ENCODE assay signal across 18 cellular contexts in the genomic region with DNA sequence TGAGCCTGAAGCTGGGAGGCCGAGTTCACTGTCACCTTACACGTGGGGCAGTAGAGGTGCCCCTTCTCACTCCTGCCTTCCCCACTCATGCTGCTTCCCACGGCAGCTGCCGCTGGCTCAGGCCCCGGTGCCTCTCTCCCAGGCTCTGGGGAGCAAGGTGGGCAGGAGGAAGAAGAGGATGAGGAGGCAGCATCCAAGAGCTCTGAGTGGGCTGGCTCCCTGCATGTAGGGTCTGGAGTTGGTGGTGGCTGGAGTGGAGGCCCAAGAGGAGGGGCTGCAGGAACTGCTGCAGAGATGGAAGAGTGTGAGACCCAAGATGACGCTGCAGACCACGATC. TPM values are rescaled to one million over a fixed set of nuclear protein-coding genes. Genes with fewer than 3 reads are reported as not detected.
A peak's percentile ranks its signal among the peaks of the same experiment; 100 is the strongest.
DNase-seq lines count a peak whose midpoint lies in the region; ATAC-seq, FAIRE-seq and TF ChIP-seq lines count a peak whose summit lies in the region.
"Had no signal": no experiment of that assay in that cellular context is flagged by ENCODE, and none has a peak within 500 bp of the region (broad histone marks: within the 10 kb centered on the region; RNA-seq: fewer than 3 reads in every experiment).

No MANE protein-coding gene starts in this region.

- H2AFZ ChIP-seq in HepG2 (ENCODE audit: low read length) (peak overlapping the region; percentile 92), PC-3 (ENCODE audit: low read length) (no peak overlapping the region)

- H3K36me3 ChIP-seq in HepG2 (replicated peaks in 1 of 2; ENCODE audit: control insufficient read depth in 1 of 2, insufficient read depth in 2 of 2, low read length in 2 of 2) (peaks cover 2 to 6% of the 10 kb centered on the region in 2 experiments; a peak in 4 of 5 replicates), right lobe of liver (no peaks in the 10 kb centered on the region), PC-3 (ENCODE audit: low read depth, low read length) (no peaks in the 10 kb centered on the region)

- H3K27ac ChIP-seq in HepG2 (ENCODE audit: extremely low read length, insufficient read depth, low read length): no peak overlapping the region
- no peak overlapping the region for H3K27ac ChIP-seq in right lobe of liver
- H3K27ac ChIP-seq in PC-3 (ENCODE audit: low read length): no peak overlapping the region
- H3K27ac ChIP-seq: A549, BLaER1 had no signal

- no peaks in the 10 kb centered on the region for H3K27me3 ChIP-seq in HepG2 (ENCODE audit: control insufficient read depth in 1 of 2, insufficient read depth in 2 of 2, low read length in 2 of 2)
- H3K27me3 ChIP-seq in right lobe of liver: no peaks in the 10 kb centered on the region
- no peaks in the 10 kb centered on the region for H3K27me3 ChIP-seq in PC-3 (ENCODE audit: low read length)
- H3K27me3 ChIP-seq: BLaER1 had no signal

- peaks cover 5% of the 10 kb centered on the region for H3K36me3 Mint-ChIP-seq in nephron (ENCODE audit: low read depth)

- TF ChIP-seq RAD21 in HepG2 (CRISPR knock-in tag; IDR thresholded peaks at IDR 0.05): no peak

- CTCF ChIA-PET in HepG2 (lab: Yijun Ruan, JAX; ENCODE audit: low intra/inter-chr PET ratio, low total read pairs) (interaction anchor here (1.1 to 2.5 kb wide), 4 partner anchors 13 to 88 kb away, joined by 3 to 26 read pairs (median 6); no protein-coding TSS in a partner anchor), PC-3 (lab: Charles Lee) (no interaction called here)

- no peaks in the 10 kb centered on the region for H3K9me3 Mint-ChIP-seq in nephron
- H3K9me3 Mint-ChIP-seq: CD4-positive, alpha-beta memory T cell; GM23338 had no signal

- no peaks in the 10 kb centered on the region for H4K20me1 ChIP-seq in HepG2 (ENCODE audit: insufficient read depth, low read length)
- no peaks in the 10 kb centered on the region for H4K20me1 ChIP-seq in PC-3 (ENCODE audit: low read length)
- H4K20me1 ChIP-seq: BLaER1 had no signal

- TF ChIP-seq EP300 in HepG2 (IDR thresholded peaks at IDR 0.05; ENCODE audit: low read depth in 2 of 2, low read length in 2 of 2): no peak
- peak; percentile 5; the same call in 1 of the 2 replicates for TF ChIP-seq EP300 in HepG2 (CRISPR knock-in tag; IDR thresholded peaks at IDR 0.05; ENCODE audit: borderline replicate concordance)

- no peak; the same call in 1 of the 2 replicates for TF ChIP-seq CTCF in HepG2 (CRISPR knock-in tag; IDR thresholded peaks at IDR 0.05)
- TF ChIP-seq CTCF in right lobe of liver (IDR thresholded peaks at IDR 0.05): no peak
- 0 out of 2 replicates have a peak, but pooled peaks have one; percentile 19 for TF ChIP-seq CTCF in PC-3 (conservative IDR thresholded peaks at IDR 0.05; ENCODE audit: low read depth, low read length)
- no peak for TF ChIP-seq CTCF in nephron (IDR thresholded peaks at IDR 0.05; ENCODE audit: unreplicated experiment in 3 of 3)

- no TSS peak for BruUV-seq in HepG2 (replicated peaks; lab: Mats Ljungman, UMichigan)
- no TSS peak for BruUV-seq in PC-3 (replicated peaks; lab: Mats Ljungman, UMichigan)

- ATAC-seq in HepG2: peak; percentile 14
- ATAC-seq in right lobe of liver: no peak
- no peak for ATAC-seq in PC-3

- H3K27ac Mint-ChIP-seq in nephron: peak overlapping the region; percentile 16 to 76 (median 38)
- H3K27ac Mint-ChIP-seq: CD4-positive, alpha-beta memory T cell had no signal

- in situ Hi-C loops in HepG2 (cut with HindIII; ENCODE audit: extremely low pct_ligation_motif_present, low pct_unique_long_range_greater_than_20kb): loop anchor here (5.0 kb wide), 1 partner anchor 84 kb away; the partner anchor contains the start of gene DHX58

- H3K9me2 ChIP-seq in PC-3 (replicated peaks; ENCODE audit: low read length): no peaks in the 10 kb centered on the region
- H3K9me2 ChIP-seq: SK-N-SH had no signal

- H3K79me2 ChIP-seq in HepG2 (ENCODE audit: insufficient read depth, low read length): no peaks in the 10 kb centered on the region
- H3K79me2 ChIP-seq in PC-3 (ENCODE audit: low read length): no peaks in the 10 kb centered on the region

- no peaks in the 10 kb centered on the region for H3F3A ChIP-seq in PC-3 (ENCODE audit: low read length, unreplicated experiment)

- DNase-seq in HepG2 (ENCODE audit: low spot score) (no peak), right lobe of liver (no peak), PC-3 (no peak), germinal center (ENCODE audit: low spot score) (no peak), NCI-H146 treated with DMSO at 0.1 percent for 48 hours (lab: John Stamatoyannopoulos, UW; ENCODE audit: unreplicated experiment) (no peak), HTR-8/SVneo (ENCODE audit: insufficient read length, low spot score) (no peak)
- DNase-seq in effector CD8-positive, alpha-beta T cell (lab: John Stamatoyannopoulos, UW): no peak
- DNase-seq: CD4-positive, alpha-beta memory T cell; KG1; NCI-H1417; NCI-H2029; NCI-H345; SK-N-SH had no signal

- FAIRE-seq in HepG2 (lab: Jason Lieb, UNC) (no peak), HTR-8/SVneo (lab: Jason Lieb, UNC) (no peak)
- FAIRE-seq: A549, GM12891 had no signal

- H3K4me3 Mint-ChIP-seq in nephron: no peak overlapping the region
- H3K4me3 Mint-ChIP-seq: CD4-positive, alpha-beta memory T cell had no signal

- H3K4me1 ChIP-seq in HepG2 (ENCODE audit: insufficient read depth, low read length) (peaks cover 55% of the 10 kb centered on the region), right lobe of liver (peaks cover 3 to 23% (median 11%) of the 10 kb centered on the region in 4 donors), PC-3 (ENCODE audit: insufficient read depth, low read length) (peaks cover 12% of the 10 kb centered on the region; the same call in 1 of the 2 replicates)

- H3K9me3 ChIP-seq in HepG2 (ENCODE audit: low read length) (no peaks in the 10 kb centered on the region), right lobe of liver (no peaks in the 10 kb centered on the region), PC-3 (ENCODE audit: low read length) (no peaks in the 10 kb centered on the region)
- H3K9me3 ChIP-seq: A549, BLaER1, SK-N-SH had no signal

- POLR2A ChIA-PET in HepG2 (lab: Yijun Ruan, JAX): interaction anchor here (0.9 to 2.9 kb wide), 14 partner anchors 8 to 92 kb away, joined by 3 to 37 read pairs (median 4); partner anchors contain the start of genes CNP, DHX58, DNAJC7 and KAT2A
- POLR2A ChIA-PET in PC-3 (lab: Charles Lee; ENCODE audit: unreplicated experiment): no interaction called here

- intact Hi-C loops in HepG2 (cut with micrococcal nuclease; ENCODE audit: unreplicated experiment): loop anchor here (1.0 kb wide), 1 partner anchor 65 kb away; no protein-coding TSS in a partner anchor
- intact Hi-C loops in right lobe of liver (cut with DNase I): loop anchor here (5.0 to 10.0 kb wide), 2 partner anchors 64 to 89 kb away; partner anchors contain the start of gene CNP (in 2 of the 2)
- intact Hi-C loops in PC-3 (cut with micrococcal nuclease): no loop called here

- peak overlapping the region; percentile 91 for H3K4me2 ChIP-seq in HepG2 (ENCODE audit: low read depth, low read length)
- H3K4me2 ChIP-seq in PC-3 (ENCODE audit: low read length): no peak overlapping the region
- H3K4me2 ChIP-seq: A549, BLaER1, SK-N-SH had no signal

- TF ChIP-seq POLR2A in HepG2 (IDR thresholded peaks at IDR 0.05; ENCODE audit: insufficient read depth in 1 of 2, low read depth in 2 of 2, low read length in 2 of 2): no peak
- TF ChIP-seq POLR2A in right lobe of liver (IDR thresholded peaks at IDR 0.05): no peak

- H3K27me3 Mint-ChIP-seq in nephron (ENCODE audit: low read depth): no peaks in the 10 kb centered on the region

- WGBS in HepG2 (ENCODE audit: low lambda C conversion rate): 43% methylated on average over 7 of the region's 7 CpGs
- WGBS in right lobe of liver (ENCODE audit: insufficient coverage, low coverage, low lambda C conversion rate, missing lambda C conversion rate): no CpG with 5 or more reads among the region's 7 CpGs

- no peak overlapping the region for H3K9ac ChIP-seq in HepG2 (ENCODE audit: insufficient read depth, low read depth, low read length)
- H3K9ac ChIP-seq in PC-3 (ENCODE audit: low read length): no peak overlapping the region
- H3K9ac ChIP-seq: SK-N-SH had no signal

- H3K4me3 ChIP-seq in HepG2 (replicated peaks in 1 of 3; ENCODE audit: insufficient read depth in 1 of 3, low read depth in 2 of 3, low read length in 3 of 3): peak overlapping the region in 1 of 3 experiments; percentile 63; a peak in 2 of 6 replicates
- no peak overlapping the region for H3K4me3 ChIP-seq in right lobe of liver
- H3K4me3 ChIP-seq in PC-3 (ENCODE audit: low read length): no peak overlapping the region
- H3K4me3 ChIP-seq: A549, BLaER1, GM23338 had no signal

- peaks cover 43% of the 10 kb centered on the region for H3K4me1 Mint-ChIP-seq in nephron

RNA-seq across cellular contexts. Expression of gene NKIRAS2, which starts 8.9 kb away (rescaled TPM):
- total RNA-seq in HepG2 (2016; rRNA removed; fragmentation: Illumina TruSeq; extraction: Trizol) (26.8 and 27.9 TPM in 2 replicates), right lobe of liver (10 to 100 TPM; 11.1 to 27.0 (median 12.3) TPM), PC-3 (2014; rRNA removed) (39.4 and 46.6 TPM in 2 replicates)
- 17.3 and 18.4 TPM in 2 replicates for total RNA-seq in HepG2 (2016; cell fraction: cytosol; rRNA removed; fragmentation: Illumina TruSeq; extraction: Trizol; ENCODE audit: low read depth)
- total RNA-seq in HepG2 (2016; cell fraction: insoluble cytoplasmic fraction; rRNA removed; fragmentation: Illumina TruSeq; extraction: Trizol): 21.1 and 25.4 TPM in 2 replicates
- total RNA-seq in HepG2 (2016; cell fraction: membrane; rRNA removed; fragmentation: Illumina TruSeq; extraction: Trizol): 36.4 and 39.9 TPM in 2 replicates
- 13.2 and 14.4 TPM in 2 replicates for total RNA-seq in HepG2 (2016; cell fraction: nucleus; rRNA removed; fragmentation: Illumina TruSeq; extraction: Trizol)
- 42.0 and 48.5 TPM in 2 replicates for polyA plus RNA-seq in HepG2 (2011; rRNA removed)
- polyA plus RNA-seq in HepG2 (2011; cell fraction: cytosol; rRNA removed): 38.1 and 38.8 TPM in 2 replicates
- polyA plus RNA-seq in HepG2 (2011; cell fraction: nucleus; rRNA removed): 36.5 and 41.2 TPM in 2 replicates
- 23.6 and 24.0 TPM in 2 replicates for polyA plus RNA-seq in HepG2 (2012)
- polyA plus RNA-seq in HepG2 (2016; cell fraction: cytosol; fragmentation: Illumina TruSeq; extraction: Trizol; ENCODE audit: low read depth): 15.6 and 18.2 TPM in 2 replicates
- 26.9 and 33.5 TPM in 2 replicates for polyA plus RNA-seq in HepG2 (2016; cell fraction: insoluble cytoplasmic fraction; fragmentation: Illumina TruSeq; extraction: Trizol; ENCODE audit: low read depth)
- polyA plus RNA-seq in HepG2 (2016; cell fraction: membrane; fragmentation: Illumina TruSeq; extraction: Trizol; ENCODE audit: low read depth): 35.0 and 37.3 TPM in 2 replicates
- polyA plus RNA-seq in HepG2 (2016; cell fraction: nucleus; fragmentation: Illumina TruSeq; extraction: Trizol; ENCODE audit: insufficient read depth, low read depth): 29.9 and 31.9 TPM in 2 replicates
- 47.3 TPM in 2 replicates for polyA minus RNA-seq in HepG2 (2011; rRNA and poly(A)+ RNA removed; ENCODE audit: low replicate concordance)
- polyA minus RNA-seq in HepG2 (2011; cell fraction: cytosol; rRNA and poly(A)+ RNA removed): 15.6 and 18.5 TPM in 2 replicates
- 15.3 and 17.8 TPM in 2 replicates for polyA minus RNA-seq in HepG2 (2011; cell fraction: nucleus; rRNA and poly(A)+ RNA removed)

RNA-seq across cellular contexts. Expression of gene DNAJC7, which starts 11.5 kb away (rescaled TPM):
- total RNA-seq in HepG2 (2016; rRNA removed; fragmentation: Illumina TruSeq; extraction: Trizol) (132 and 179 TPM in 2 replicates), right lobe of liver (10 to 100 TPM; 32.7 to 40.3 (median 35.2) TPM), PC-3 (2014; rRNA removed) (60.1 and 76.3 TPM in 2 replicates)
- total RNA-seq in HepG2 (2016; cell fraction: cytosol; rRNA removed; fragmentation: Illumina TruSeq; extraction: Trizol; ENCODE audit: low read depth): 46.7 and 51.0 TPM in 2 replicates
- 140 and 190 TPM in 2 replicates for total RNA-seq in HepG2 (2016; cell fraction: insoluble cytoplasmic fraction; rRNA removed; fragmentation: Illumina TruSeq; extraction: Trizol)
- total RNA-seq in HepG2 (2016; cell fraction: membrane; rRNA removed; fragmentation: Illumina TruSeq; extraction: Trizol): 65.8 and 75.9 TPM in 2 replicates
- 79.3 and 85.4 TPM in 2 replicates for total RNA-seq in HepG2 (2016; cell fraction: nucleus; rRNA removed; fragmentation: Illumina TruSeq; extraction: Trizol)
- polyA plus RNA-seq in HepG2 (2011; rRNA removed): 47.7 and 54.7 TPM in 2 replicates
- polyA plus RNA-seq in HepG2 (2011; cell fraction: cytosol; rRNA removed): 23.0 and 30.1 TPM in 2 replicates
- 24.7 and 29.9 TPM in 2 replicates for polyA plus RNA-seq in HepG2 (2011; cell fraction: nucleus; rRNA removed)
- 75.2 and 76.1 TPM in 2 replicates for polyA plus RNA-seq in HepG2 (2012)
- 45.0 and 48.2 TPM in 2 replicates for polyA plus RNA-seq in HepG2 (2016; cell fraction: cytosol; fragmentation: Illumina TruSeq; extraction: Trizol; ENCODE audit: low read depth)
- polyA plus RNA-seq in HepG2 (2016; cell fraction: insoluble cytoplasmic fraction; fragmentation: Illumina TruSeq; extraction: Trizol; ENCODE audit: low read depth): 221 and 228 TPM in 2 replicates
- polyA plus RNA-seq in HepG2 (2016; cell fraction: membrane; fragmentation: Illumina TruSeq; extraction: Trizol; ENCODE audit: low read depth): 64.6 and 70.7 TPM in 2 replicates
- polyA plus RNA-seq in HepG2 (2016; cell fraction: nucleus; fragmentation: Illumina TruSeq; extraction: Trizol; ENCODE audit: insufficient read depth, low read depth): 97.9 and 98.9 TPM in 2 replicates
- 61.1 and 62.3 TPM in 2 replicates for polyA minus RNA-seq in HepG2 (2011; rRNA and poly(A)+ RNA removed; ENCODE audit: low replicate concordance)
- 44.7 and 52.7 TPM in 2 replicates for polyA minus RNA-seq in HepG2 (2011; cell fraction: cytosol; rRNA and poly(A)+ RNA removed)
- 116 and 129 TPM in 2 replicates for polyA minus RNA-seq in HepG2 (2011; cell fraction: nucleus; rRNA and poly(A)+ RNA removed)

RNA-seq across cellular contexts. Expression of gene C17orf113, which starts 21.6 kb away (rescaled TPM):
- total RNA-seq in HepG2 (2016; rRNA removed; fragmentation: Illumina TruSeq; extraction: Trizol): 0.83 and 1.1 TPM in 2 replicates
- total RNA-seq in HepG2 (2016; cell fraction: cytosol; rRNA removed; fragmentation: Illumina TruSeq; extraction: Trizol; ENCODE audit: low read depth): 0.09 and 0.10 TPM in 2 replicates
- 0.67 and 0.91 TPM in 2 replicates for total RNA-seq in HepG2 (2016; cell fraction: insoluble cytoplasmic fraction; rRNA removed; fragmentation: Illumina TruSeq; extraction: Trizol)
- 0.28 and 0.34 TPM in 2 replicates for total RNA-seq in HepG2 (2016; cell fraction: membrane; rRNA removed; fragmentation: Illumina TruSeq; extraction: Trizol)
- 0.81 TPM in 2 replicates for total RNA-seq in HepG2 (2016; cell fraction: nucleus; rRNA removed; fragmentation: Illumina TruSeq; extraction: Trizol)
- 0.87 and 1.4 TPM in 2 replicates for polyA plus RNA-seq in HepG2 (2011; rRNA removed)
- polyA plus RNA-seq in HepG2 (2011; cell fraction: cytosol; rRNA removed): 0.77 and 0.94 TPM in 2 replicates
- 1.7 and 2.6 TPM in 2 replicates for polyA plus RNA-seq in HepG2 (2011; cell fraction: nucleus; rRNA removed)
- polyA plus RNA-seq in HepG2 (2012): 0.81 and 0.91 TPM in 2 replicates
- polyA plus RNA-seq in HepG2 (2016; cell fraction: cytosol; fragmentation: Illumina TruSeq; extraction: Trizol; ENCODE audit: low read depth): 0.05 TPM in 1 of 2 replicates, not detected in the other
- 0.34 and 0.68 TPM in 2 replicates for polyA plus RNA-seq in HepG2 (2016; cell fraction: insoluble cytoplasmic fraction; fragmentation: Illumina TruSeq; extraction: Trizol; ENCODE audit: low read depth)
- 0.08 and 0.13 TPM in 2 replicates for polyA plus RNA-seq in HepG2 (2016; cell fraction: membrane; fragmentation: Illumina TruSeq; extraction: Trizol; ENCODE audit: low read depth)
- 1.6 and 1.7 TPM in 2 replicates for polyA plus RNA-seq in HepG2 (2016; cell fraction: nucleus; fragmentation: Illumina TruSeq; extraction: Trizol; ENCODE audit: insufficient read depth, low read depth)
- polyA minus RNA-seq in HepG2 (2011; rRNA and poly(A)+ RNA removed; ENCODE audit: low replicate concordance): 0.56 and 2.3 TPM in 2 replicates
- polyA minus RNA-seq in HepG2 (2011; cell fraction: cytosol; rRNA and poly(A)+ RNA removed): 0.79 and 0.89 TPM in 2 replicates
- 0.77 and 1.1 TPM in 2 replicates for polyA minus RNA-seq in HepG2 (2011; cell fraction: nucleus; rRNA and poly(A)+ RNA removed)
- under 1 TPM; 0.06 to 0.42 (median 0.12) TPM for total RNA-seq in right lobe of liver
- total RNA-seq in PC-3 (2014; rRNA removed): 0.62 and 1.8 TPM in 2 replicates
